In the genomic region with DNA sequence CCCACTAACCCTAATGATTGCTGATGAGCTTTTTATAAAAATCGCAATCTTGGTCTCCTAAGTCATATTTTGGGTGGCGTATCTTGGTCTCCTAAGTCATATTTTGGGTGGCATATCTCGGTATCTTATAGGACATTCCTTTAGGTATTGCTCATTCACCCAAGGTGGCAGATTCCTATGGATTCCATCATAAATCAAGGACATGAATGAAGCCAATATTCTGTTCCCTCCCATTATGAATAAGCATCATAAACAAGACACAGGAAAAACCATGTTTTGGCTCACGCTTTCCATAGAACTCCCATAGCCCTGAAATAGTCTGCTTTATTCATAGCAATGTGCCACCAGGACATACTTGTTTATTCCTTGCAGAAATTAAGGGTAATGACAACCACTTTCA, we compare ENCODE assay signal across 23 cellular contexts.
"Had no signal": no experiment of that assay in that cellular context is flagged by ENCODE, and none has a peak within 500 bp of the region (broad histone marks: within the 10 kb centered on the region; RNA-seq: fewer than 3 reads in every experiment).

No MANE protein-coding gene starts in this region.

- H3K27ac ChIP-seq: esophagus squamous epithelium, gastrocnemius medialis, neural progenitor cell, parathyroid adenoma, right lobe of liver, thoracic aorta, tibial nerve, upper lobe of left lung had no signal

- DNase-seq: cortex of kidney; effector memory CD8-positive, alpha-beta T cell; erythroblast; esophagus squamous epithelium; gastrocnemius medialis; head of caudate nucleus; kidney; mesenchymal stem cell; naive thymus-derived CD4-positive, alpha-beta T cell; right lobe of liver; small intestine; stimulated activated CD4-positive, alpha-beta T cell treated with anti-CD3 and anti-CD28 coated beads, Interleukin-15, amount 100 ng/mL, for 24 hours; stimulated activated CD4-positive, alpha-beta T cell treated with anti-CD3 and anti-CD28 coated beads, Interleukin-2, amount 100 ng/mL, for 48 hours; stimulated activated naive B cell treated with anti-CD40 and anti-IgM and Interleukin-4, amounts not matched to agents 10 μg/mL and 1 μg/mL and 100 μg/mL, for 72 hours; upper lobe of left lung had no signal

- H3K9me3 ChIP-seq: esophagus squamous epithelium, gastrocnemius medialis, right lobe of liver, thoracic aorta, tibial nerve, upper lobe of left lung had no signal

- FAIRE-seq: endometrium, kidney, small intestine, urothelium cell line had no signal

- H3K9ac ChIP-seq: neural progenitor cell, parathyroid adenoma had no signal

- ATAC-seq: effector memory CD8-positive, alpha-beta T cell; left lobe of liver; naive thymus-derived CD4-positive, alpha-beta T cell; right lobe of liver; stimulated activated naive B cell treated with anti-CD40 and anti-IgM and Interleukin-4, amounts not matched to agents 10 μg/mL and 1 μg/mL and 100 μg/mL, for 72 hours had no signal

- H3K4me1 ChIP-seq: gastrocnemius medialis, neural progenitor cell, parathyroid adenoma, right lobe of liver, tibial nerve had no signal

- H3K4me2 ChIP-seq: neural progenitor cell had no signal

- H3K36me3 ChIP-seq: gastrocnemius medialis, neural progenitor cell, right lobe of liver, thoracic aorta had no signal

- H3K27me3 ChIP-seq: esophagus squamous epithelium, gastrocnemius medialis, neural progenitor cell, right lobe of liver, tibial nerve, upper lobe of left lung had no signal

- H3K4me3 ChIP-seq: esophagus squamous epithelium, gastrocnemius medialis, lung, neural progenitor cell, right lobe of liver, thoracic aorta, tibial nerve, upper lobe of left lung had no signal
